In the genomic region with DNA sequence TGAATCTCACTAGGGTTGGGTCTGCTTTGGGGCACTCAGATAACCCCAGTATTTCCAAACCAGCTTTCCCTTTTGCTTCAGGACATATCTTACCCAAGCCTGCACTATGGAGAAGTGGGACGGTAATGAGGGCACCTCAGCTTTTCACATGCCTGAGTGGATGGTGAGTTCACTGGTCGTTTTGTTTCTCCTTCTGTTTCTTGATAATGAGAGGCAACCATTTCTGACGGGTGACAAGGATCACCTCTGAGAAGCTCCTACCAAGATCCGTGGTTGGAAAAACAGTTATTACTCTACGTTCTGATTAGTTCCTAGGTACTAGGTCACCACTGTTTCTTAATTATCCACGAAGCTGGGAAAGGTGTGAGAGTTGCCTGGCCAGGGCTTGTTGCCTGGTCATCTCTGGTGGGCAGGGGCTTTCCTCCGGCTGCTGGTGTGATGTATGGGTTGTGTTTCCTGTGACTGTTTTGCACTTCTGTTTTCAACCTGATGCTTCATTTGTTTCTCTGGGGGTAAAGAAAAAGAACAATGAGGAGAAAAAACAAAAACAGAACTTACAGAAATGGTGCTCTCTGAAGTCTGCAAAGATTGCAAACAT, we compare ENCODE assay signal across 9 cellular contexts.
A peak's percentile ranks its signal among the peaks of the same experiment; 100 is the strongest.
DNase-seq lines count a peak whose midpoint lies in the region; ATAC-seq, FAIRE-seq and TF ChIP-seq lines count a peak whose summit lies in the region.
"Had no signal": no experiment of that assay in that cellular context is flagged by ENCODE, and none has a peak within 500 bp of the region (broad histone marks: within the 10 kb centered on the region; RNA-seq: fewer than 3 reads in every experiment).

No MANE protein-coding gene starts in this region.

- no peak for FAIRE-seq in endothelial cell of umbilical vein (lab: Jason Lieb, UNC)
- FAIRE-seq: G401.6 had no signal

- H2AFZ ChIP-seq in endothelial cell of umbilical vein (ENCODE audit: low read depth, low read length) (peak overlapping the region; percentile 13), trophoblast cell (ENCODE audit: insufficient read depth, low read length, poor library complexity) (no peak overlapping the region)

- peak; percentile 49 for DNase-seq in endothelial cell of umbilical vein (ENCODE audit: low read depth, low spot score)
- no peak for DNase-seq in SW 1271 (lab: John Stamatoyannopoulos, UW)
- no peak for DNase-seq in trophoblast cell
- no peak for DNase-seq in mesothelial cell of epicardium (ENCODE audit: low spot score in 2 of 2, unreplicated experiment in 2 of 2)
- DNase-seq in BE2C, result no peak

- H3K23ac ChIP-seq in trophoblast cell (ENCODE audit: low read length), result no peak overlapping the region

- H3K36me3 Mint-ChIP-seq in mesothelial cell of epicardium, result no peaks in the 10 kb centered on the region

- H3K27ac Mint-ChIP-seq in mesothelial cell of epicardium, result no peak overlapping the region

- no peak overlapping the region for H3K4me3 ChIP-seq in endothelial cell of umbilical vein (replicated peaks in 1 of 3; ENCODE audit: insufficient read depth in 1 of 3, low read depth in 1 of 3, low read length in 3 of 3)
- H3K4me3 ChIP-seq in trophoblast cell (ENCODE audit: low read depth, low read length), result no peak overlapping the region
- no peak overlapping the region for H3K4me3 ChIP-seq in BE2C (ENCODE audit: low read depth, low read length)

- H3K36me3 ChIP-seq in endothelial cell of umbilical vein (ENCODE audit: control insufficient read depth in 2 of 2, extremely low read depth in 1 of 2, insufficient read depth in 2 of 2, low read length in 2 of 2), result no peaks in the 10 kb centered on the region
- no peaks in the 10 kb centered on the region for H3K36me3 ChIP-seq in trophoblast cell (ENCODE audit: control insufficient read depth in 1 of 2, insufficient read depth in 2 of 2, low read length in 2 of 2)
- no peaks in the 10 kb centered on the region for H3K36me3 ChIP-seq in BE2C

- ATAC-seq in GM19043 (IDR thresholded peaks at IDR 0.05; ENCODE audit: low read depth, unreplicated experiment), result peak; percentile 41
- ATAC-seq in HG03342 (IDR thresholded peaks at IDR 0.05; ENCODE audit: unreplicated experiment), result peak; percentile 39

- TF ChIP-seq POLR2A in endothelial cell of umbilical vein (IDR thresholded peaks at IDR 0.05; ENCODE audit: low read depth, low read length), result no peak

- no peaks in the 10 kb centered on the region for H3K27me3 Mint-ChIP-seq in mesothelial cell of epicardium (ENCODE audit: low read depth)

- H3K4me2 ChIP-seq in endothelial cell of umbilical vein (ENCODE audit: insufficient read depth, low read length) (no peak overlapping the region), trophoblast cell (ENCODE audit: low read length) (no peak overlapping the region)

- CTCF ChIA-PET in endothelial cell of umbilical vein (lab: Charles Lee), result interaction anchor here (0.9 to 7.6 kb wide), 31 partner anchors 9 to 692 kb away, joined by 3 to 321 read pairs (median 9); a partner anchor contains a TSS

- H3K9me1 ChIP-seq in endothelial cell of umbilical vein (replicated peaks; ENCODE audit: control insufficient read depth, extremely low read depth, insufficient read depth, low read length), result no peaks in the 10 kb centered on the region

- no peak overlapping the region for H3K4ac ChIP-seq in trophoblast cell (ENCODE audit: low read depth, low read length)

- H2BK120ac ChIP-seq in trophoblast cell (ENCODE audit: insufficient read depth, low read length, poor library complexity), result no peak overlapping the region

- H2BK5ac ChIP-seq in trophoblast cell (ENCODE audit: low read depth, low read length, poor library complexity), result no peak overlapping the region

- POLR2A ChIA-PET in endothelial cell of umbilical vein (lab: Charles Lee), result no interaction called here

- peak overlapping the region; percentile 18 for H3K27ac ChIP-seq in 22Rv1
- H3K27ac ChIP-seq in endothelial cell of umbilical vein (ENCODE audit: insufficient read depth, low read depth, low read length), result no peak overlapping the region
- no peak overlapping the region for H3K27ac ChIP-seq in trophoblast cell (ENCODE audit: low read depth, low read length)

- dilution Hi-C loops in endothelial cell of umbilical vein (cut with MboI; ENCODE audit: extremely low pct_ligation_motif_present, low sequenced_read_pairs), result no loop called here

- no peak overlapping the region for H4K91ac ChIP-seq in trophoblast cell (ENCODE audit: low read depth, low read length)

- no peaks in the 10 kb centered on the region for H3K79me1 ChIP-seq in trophoblast cell (ENCODE audit: low read length)

- H3K18ac ChIP-seq in trophoblast cell (ENCODE audit: low read length), result no peak overlapping the region

- no peaks in the 10 kb centered on the region for H3K9me3 Mint-ChIP-seq in mesothelial cell of epicardium

- H3K4me1 Mint-ChIP-seq in mesothelial cell of epicardium, result peaks cover 5% of the 10 kb centered on the region

- no peaks in the 10 kb centered on the region for H4K20me1 ChIP-seq in endothelial cell of umbilical vein (replicated peaks; ENCODE audit: control insufficient read depth, extremely low read depth, insufficient read depth, low read length)

- no TSS peak for BruUV-seq in endothelial cell of umbilical vein (replicated peaks; lab: Mats Ljungman, UMichigan)

- H3K27me3 ChIP-seq in endothelial cell of umbilical vein (ENCODE audit: control insufficient read depth in 2 of 2, insufficient read depth in 2 of 2, low read length in 2 of 2) (no peaks in the 10 kb centered on the region), trophoblast cell (ENCODE audit: insufficient read depth, low read length) (no peaks in the 10 kb centered on the region), BE2C (no peaks in the 10 kb centered on the region)

- H3K79me2 ChIP-seq in endothelial cell of umbilical vein (ENCODE audit: control insufficient read depth, insufficient read depth, low read length) (no peaks in the 10 kb centered on the region), trophoblast cell (ENCODE audit: control insufficient read depth, insufficient read depth, low read length, poor library complexity) (no peaks in the 10 kb centered on the region)

- TF ChIP-seq CTCF in 22Rv1 (IDR thresholded peaks at IDR 0.05), result no peak
- no peak for TF ChIP-seq CTCF in endothelial cell of umbilical vein (IDR thresholded peaks at IDR 0.05; ENCODE audit: extremely low read depth in 1 of 2, insufficient read depth in 1 of 2, low read depth in 1 of 2, low read length in 2 of 2)
- TF ChIP-seq CTCF in mesothelial cell of epicardium (IDR thresholded peaks at IDR 0.05; ENCODE audit: unreplicated experiment), result no peak
- no peak for TF ChIP-seq CTCF in BE2C (IDR thresholded peaks at IDR 0.05; ENCODE audit: low read depth, low read length)

- H3K14ac ChIP-seq in trophoblast cell (ENCODE audit: low read length), result no peak overlapping the region

- H3K4me3 Mint-ChIP-seq in mesothelial cell of epicardium, result no peak overlapping the region

- intact Hi-C loops in endothelial cell of umbilical vein (cut with micrococcal nuclease), result loop anchor here (5.0 kb wide), 1 partner anchor 459 kb away; no protein-coding TSS in a partner anchor

- no peak overlapping the region for H4K8ac ChIP-seq in trophoblast cell (ENCODE audit: low read depth, low read length)

- H4K12ac ChIP-seq in trophoblast cell (ENCODE audit: low read depth, low read length), result no peak overlapping the region

- H3K9me3 ChIP-seq in endothelial cell of umbilical vein (replicated peaks; ENCODE audit: control insufficient read depth, insufficient read depth, low read length) (no peaks in the 10 kb centered on the region), trophoblast cell (ENCODE audit: insufficient read depth, low read depth, low read length) (no peaks in the 10 kb centered on the region), BE2C (no peaks in the 10 kb centered on the region)

- H3K9ac ChIP-seq in endothelial cell of umbilical vein (replicated peaks; ENCODE audit: extremely low read depth, insufficient read depth, low read length) (no peak overlapping the region), trophoblast cell (ENCODE audit: low read length) (no peak overlapping the region)

- H2BK12ac ChIP-seq in trophoblast cell (ENCODE audit: low read length), result no peak overlapping the region

- H3K4me1 ChIP-seq in endothelial cell of umbilical vein (ENCODE audit: control insufficient read depth, extremely low read depth, insufficient read depth, low read length) (peaks cover 4% of the 10 kb centered on the region), trophoblast cell (ENCODE audit: control insufficient read depth in 1 of 2, insufficient read depth in 2 of 2, low read length in 2 of 2) (peaks cover 0 to 2% of the 10 kb centered on the region in 2 experiments), BE2C (no peaks in the 10 kb centered on the region)

- WGBS in trophoblast cell (ENCODE audit: extremely low coverage, insufficient coverage, insufficient read length), result no CpG with 5 or more reads among the region's 7 CpGs

- H2AK5ac ChIP-seq in trophoblast cell (ENCODE audit: low read length), result no peak overlapping the region

TF ChIP-seq in endothelial cell of umbilical vein, 7 proteins besides CTCF, POLR2A, EP300 and RAD21:
- TF ChIP-seq, protein P1, sequence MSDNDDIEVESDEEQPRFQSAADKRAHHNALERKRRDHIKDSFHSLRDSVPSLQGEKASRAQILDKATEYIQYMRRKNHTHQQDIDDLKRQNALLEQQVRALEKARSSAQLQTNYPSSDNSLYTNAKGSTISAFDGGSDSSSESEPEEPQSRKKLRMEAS (IDR thresholded peaks at IDR 0.05; ENCODE audit: insufficient read depth, insufficient read length), result no peak
- TF ChIP-seq MYC (IDR thresholded peaks at IDR 0.05; ENCODE audit: low read depth, low read length) (no peak), GATA2 (IDR thresholded peaks at IDR 0.05; ENCODE audit: insufficient read depth, insufficient read length, low read depth, low read length) (no peak), FOS (IDR thresholded peaks at IDR 0.05; ENCODE audit: borderline replicate concordance, insufficient read depth, low read length) (no peak), JUN (IDR thresholded peaks at IDR 0.05; ENCODE audit: borderline replicate concordance, insufficient read depth, insufficient read length, low read depth) (no peak), EZH2 (IDR thresholded peaks at IDR 0.05; ENCODE audit: borderline replicate concordance, low read depth, low read length, severe bottlenecking) (no peak), POLR2AphosphoS5 (IDR thresholded peaks at IDR 0.05; ENCODE audit: insufficient read depth, low read depth, low read length) (no peak)
